In genomic region chr17:48569676-48570324, GRCh38 we compare ENCODE assay signal across 2 cellular contexts.
TF ChIP-seq lines count a peak whose summit lies in the region.

No MANE protein-coding gene starts in this region.

TF ChIP-seq in SK-N-SH, 30 proteins besides CTCF, POLR2A, EP300 and RAD21 (continued from another document):
- TF ChIP-seq IRF3 (IDR thresholded peaks at IDR 0.05; ENCODE audit: low read depth, low read length): no peak
- no peak for TF ChIP-seq ZBTB33 (IDR thresholded peaks at IDR 0.05; ENCODE audit: borderline replicate concordance, low read depth)
- TF ChIP-seq PBX3 (IDR thresholded peaks at IDR 0.05): no peak
- TF ChIP-seq MEF2A (IDR thresholded peaks at IDR 0.05; ENCODE audit: borderline replicate concordance, low read depth): no peak
- TF ChIP-seq YY1 (IDR thresholded peaks at IDR 0.05; ENCODE audit: low read depth): no peak
- no peak for TF ChIP-seq JUND (IDR thresholded peaks at IDR 0.05)
- TF ChIP-seq FOXM1 (IDR thresholded peaks at IDR 0.05; ENCODE audit: low read depth): no peak
- no peak for TF ChIP-seq RCOR1 (IDR thresholded peaks at IDR 0.05; ENCODE audit: low read length)
- no peak for TF ChIP-seq TCF12 (IDR thresholded peaks at IDR 0.05)
- no peak for TF ChIP-seq ELF1 (IDR thresholded peaks at IDR 0.05)
- TF ChIP-seq USF1 (IDR thresholded peaks at IDR 0.05; ENCODE audit: borderline replicate concordance, low read depth): no peak
- TF ChIP-seq NFIC (IDR thresholded peaks at IDR 0.05; ENCODE audit: borderline replicate concordance): no peak
- no peak for TF ChIP-seq GABPA (IDR thresholded peaks at IDR 0.05; ENCODE audit: low read depth)
- no peak for TF ChIP-seq FOSL2 (IDR thresholded peaks at IDR 0.05; ENCODE audit: borderline replicate concordance, low read depth)
- TF ChIP-seq TAF1 (IDR thresholded peaks at IDR 0.05; ENCODE audit: borderline replicate concordance, low read depth, low read length): no peak
- TF ChIP-seq TEAD4 (IDR thresholded peaks at IDR 0.05; ENCODE audit: borderline replicate concordance, insufficient read depth): no peak
- no peak for TF ChIP-seq FOXJ3 (CRISPR knock-in tag; IDR thresholded peaks at IDR 0.05)
TF ChIP-seq in SK-N-SH: peak in this region for 0.

TF ChIP-seq in SK-N-SH treated with all-trans-retinoic acid at 6 μM for 48 hours, 23 proteins besides CTCF, POLR2A, EP300 and RAD21 (continued from another document):
- TF ChIP-seq ZC3H10 (CRISPR knock-in tag; IDR thresholded peaks at IDR 0.05) (no peak), SNAI2 (CRISPR knock-in tag; IDR thresholded peaks at IDR 0.05) (no peak), PATZ1 (CRISPR knock-in tag; IDR thresholded peaks at IDR 0.05; ENCODE audit: borderline replicate concordance) (no peak), ESRRG (CRISPR knock-in tag; IDR thresholded peaks at IDR 0.05) (no peak), RARB (CRISPR knock-in tag; IDR thresholded peaks at IDR 0.05) (no peak), ZNF8 (CRISPR knock-in tag; IDR thresholded peaks at IDR 0.05) (no peak), TSHZ2 (CRISPR knock-in tag; IDR thresholded peaks at IDR 0.05) (no peak), BACH2 (CRISPR knock-in tag; IDR thresholded peaks at IDR 0.05; ENCODE audit: borderline replicate concordance) (no peak), ZNF70 (CRISPR knock-in tag; IDR thresholded peaks at IDR 0.05) (no peak), ZFP30 (CRISPR knock-in tag; IDR thresholded peaks at IDR 0.05) (no peak), TCF4 (CRISPR knock-in tag; IDR thresholded peaks at IDR 0.05; ENCODE audit: borderline replicate concordance) (no peak), TOX (CRISPR knock-in tag; IDR thresholded peaks at IDR 0.05; ENCODE audit: borderline replicate concordance) (no peak), ZFP3 (CRISPR knock-in tag; IDR thresholded peaks at IDR 0.05) (no peak), CSRNP3 (CRISPR knock-in tag; IDR thresholded peaks at IDR 0.05) (no peak), ARNTL (CRISPR knock-in tag; IDR thresholded peaks at IDR 0.05; ENCODE audit: borderline replicate concordance, low read depth) (no peak), POU6F1 (CRISPR knock-in tag; IDR thresholded peaks at IDR 0.05; ENCODE audit: borderline replicate concordance, low read depth) (no peak)
